In genomic region chr15:32982001-32982400, GRCh38 we compare ENCODE assay signal across 31 cellular contexts.
"Had no signal": no experiment of that assay in that cellular context is flagged by ENCODE, and none has a peak within 500 bp of the region (broad histone marks: within the 10 kb centered on the region; RNA-seq: fewer than 3 reads in every experiment).

No MANE protein-coding gene starts in this region.

- H3K4me1 Mint-ChIP-seq: activated CD4-positive, alpha-beta T cell treated with anti-CD3 and anti-CD28 coated beads, Interleukin-2, amount 10 ng/mL, durations not matched to agents 24 days and 14 days; neural crest cell; stimulated activated memory B cell treated with anti-CD40 and anti-IgM and Interleukin-4, amounts not matched to agents 10 μg/mL and 1 μg/mL and 100 μg/mL, for 72 hours; stimulated activated naive CD8-positive, alpha-beta T cell treated with anti-CD3 and anti-CD28 coated beads, Interleukin-15, amount 100 ng/mL, for 72 hours had no signal

- H3K27ac Mint-ChIP-seq: activated CD4-positive, alpha-beta memory T cell treated with anti-CD3 and anti-CD28 coated beads for 36 hours; activated CD4-positive, alpha-beta T cell treated with anti-CD3 and anti-CD28 coated beads, Interleukin-2, amount 10 ng/mL, durations not matched to agents 24 days and 14 days; activated T-cell treated with anti-CD3 and anti-CD28 coated beads, Interleukin-2, amount 50 U/mL, for 24 hours; effector memory CD8-positive, alpha-beta T cell; stimulated activated memory B cell treated with anti-CD40 and anti-IgM and Interleukin-4, amounts not matched to agents 10 μg/mL and 1 μg/mL and 100 μg/mL, for 72 hours; stimulated activated naive CD8-positive, alpha-beta T cell treated with anti-CD3 and anti-CD28 coated beads, Interleukin-15, amount 100 ng/mL, for 72 hours; type B pancreatic cell had no signal

- H3K9me3 ChIP-seq: heart right ventricle, psoas muscle, sigmoid colon, uterus had no signal

- H3K9ac ChIP-seq: parathyroid adenoma had no signal

- H3K4me1 ChIP-seq: foreskin keratinocyte, heart right ventricle, parathyroid adenoma, psoas muscle, uterus had no signal

- H3K36me3 Mint-ChIP-seq: activated CD4-positive, alpha-beta memory T cell treated with anti-CD3 and anti-CD28 coated beads for 36 hours; stimulated activated memory B cell treated with anti-CD40 and anti-IgM and Interleukin-4, amounts not matched to agents 10 μg/mL and 1 μg/mL and 100 μg/mL, for 72 hours; type B pancreatic cell had no signal

- H3K27ac ChIP-seq: foreskin keratinocyte, heart right ventricle, parathyroid adenoma, psoas muscle, sigmoid colon, uterus had no signal

- H3K9me3 Mint-ChIP-seq: activated CD4-positive, alpha-beta memory T cell treated with anti-CD3 and anti-CD28 coated beads for 36 hours; activated CD4-positive, alpha-beta T cell treated with anti-CD3 and anti-CD28 coated beads, Interleukin-2, amount 10 ng/mL, durations not matched to agents 24 days and 14 days; activated T-cell treated with anti-CD3 and anti-CD28 coated beads, Interleukin-2, amount 50 U/mL, for 24 hours; effector memory CD8-positive, alpha-beta T cell; naive thymus-derived CD4-positive, alpha-beta T cell; neural crest cell; stimulated activated memory B cell treated with anti-CD40 and anti-IgM and Interleukin-4, amounts not matched to agents 10 μg/mL and 1 μg/mL and 100 μg/mL, for 72 hours; stimulated activated naive CD8-positive, alpha-beta T cell treated with anti-CD3 and anti-CD28 coated beads, Interleukin-15, amount 100 ng/mL, for 72 hours had no signal

- H3K4me3 Mint-ChIP-seq: activated CD4-positive, alpha-beta memory T cell treated with anti-CD3 and anti-CD28 coated beads for 36 hours; activated CD4-positive, alpha-beta T cell treated with anti-CD3 and anti-CD28 coated beads, Interleukin-2, amount 10 ng/mL, durations not matched to agents 24 days and 14 days; activated T-cell treated with anti-CD3 and anti-CD28 coated beads, Interleukin-2, amount 50 U/mL, for 24 hours; effector memory CD8-positive, alpha-beta T cell; neural crest cell; stimulated activated memory B cell treated with anti-CD40 and anti-IgM and Interleukin-4, amounts not matched to agents 10 μg/mL and 1 μg/mL and 100 μg/mL, for 72 hours; stimulated activated naive CD8-positive, alpha-beta T cell treated with anti-CD3 and anti-CD28 coated beads, Interleukin-15, amount 100 ng/mL, for 72 hours; type B pancreatic cell had no signal

- H3K27me3 Mint-ChIP-seq: activated CD4-positive, alpha-beta memory T cell treated with anti-CD3 and anti-CD28 coated beads for 36 hours; activated T-cell treated with anti-CD3 and anti-CD28 coated beads, Interleukin-2, amount 50 U/mL, for 24 hours; effector memory CD8-positive, alpha-beta T cell; stimulated activated naive CD8-positive, alpha-beta T cell treated with anti-CD3 and anti-CD28 coated beads, Interleukin-15, amount 100 ng/mL, for 72 hours; type B pancreatic cell had no signal

- H3K27me3 ChIP-seq: foreskin keratinocyte, heart right ventricle, sigmoid colon, uterus had no signal

- DNase-seq: activated CD4-positive, alpha-beta memory T cell treated with anti-CD3 and anti-CD28 coated beads for 36 hours; activated CD4-positive, alpha-beta T cell treated with anti-CD3 and anti-CD28 coated beads, Interleukin-2, amount 10 ng/mL, durations not matched to agents 24 days and 14 days; activated CD4-positive, CD25-positive, alpha-beta regulatory T cell treated with anti-CD3 and anti-CD28 coated beads, Interleukin-2, amount 50 U/mL, for 72 hours; activated CD8-positive, alpha-beta memory T cell treated with anti-CD3 and anti-CD28 coated beads, Interleukin-2, amount 50 U/mL, for 48 hours; activated gamma-delta T cell treated with Interleukin-2 at 50 U/mL for 16 hours; activated naive CD4-positive, alpha-beta T cell treated with anti-CD3 and anti-CD28 coated beads, Interleukin-2, amount 50 U/mL, for 16 hours; activated T-cell treated with anti-CD3 and anti-CD28 coated beads, Interleukin-2, amount 50 U/mL, for 24 hours; amniotic stem cell; caudate nucleus; cortex of kidney; effector memory CD8-positive, alpha-beta T cell; erythroblast; heart right ventricle; midbrain; nucleus accumbens; psoas muscle; sigmoid colon; small intestine; stimulated activated CD4-positive, alpha-beta T cell treated with anti-CD3 and anti-CD28 coated beads, Interleukin-1b, Interleukin-23, amount 100 ng/mL, for 48 hours; stimulated activated CD4-positive, alpha-beta T cell treated with anti-CD3 and anti-CD28 coated beads, Interleukin-4, amount 100 ng/mL, for 4 hours; stimulated activated CD8-positive, alpha-beta memory T cell treated with anti-CD3 and anti-CD28 coated beads, Interleukin-4, amount 100 ng/mL, for 48 hours; stimulated activated naive CD8-positive, alpha-beta T cell treated with anti-CD3 and anti-CD28 coated beads, Interleukin-15, amount 100 ng/mL, for 72 hours; substantia nigra; T1000; uterus had no signal

- H3K36me3 ChIP-seq: heart right ventricle, sigmoid colon, uterus had no signal

- H3K4me3 ChIP-seq: heart right ventricle, psoas muscle, sigmoid colon, uterus had no signal

- H3K79me2 ChIP-seq: parathyroid adenoma had no signal

- H2AFZ ChIP-seq: parathyroid adenoma had no signal
